In genomic region chr4:167100120-167100519, GRCh38 we compare ENCODE assay signal across 10 cellular contexts.
DNase-seq lines count a peak whose midpoint lies in the region; ATAC-seq and TF ChIP-seq lines count a peak whose summit lies in the region.
"Had no signal": no experiment of that assay in that cellular context is flagged by ENCODE, and none has a peak within 500 bp of the region (broad histone marks: within the 10 kb centered on the region; RNA-seq: fewer than 3 reads in every experiment).

No MANE protein-coding gene starts in this region.

- no peak overlapping the region for H3K4me3 Mint-ChIP-seq in CD4-positive, alpha-beta T cell
- H3K4me3 Mint-ChIP-seq: activated CD4-positive, alpha-beta memory T cell treated with anti-CD3 and anti-CD28 coated beads, Interleukin-2, amount 10 ng/mL, durations not matched to agents 7 days and 5 days had no signal

- H3K9me3 Mint-ChIP-seq in CD4-positive, alpha-beta T cell: peaks cover 9% of the 10 kb centered on the region
- H3K9me3 Mint-ChIP-seq: activated CD4-positive, alpha-beta memory T cell treated with anti-CD3 and anti-CD28 coated beads, Interleukin-2, amount 10 ng/mL, durations not matched to agents 7 days and 5 days had no signal

- DNase-seq in amniotic stem cell (lab: John Stamatoyannopoulos, UW): peak; percentile 67
- no peak for DNase-seq in CD4-positive, alpha-beta T cell
- DNase-seq in KG1 (lab: John Stamatoyannopoulos, UW): no peak
- no peak for DNase-seq in NCI-H2171 treated with DMSO at 0.1 percent for 48 hours (lab: John Stamatoyannopoulos, UW)
- DNase-seq: activated CD4-positive, alpha-beta memory T cell treated with anti-CD3 and anti-CD28 coated beads, Interleukin-2, amount 10 ng/mL, durations not matched to agents 7 days and 5 days had no signal

- H3K36me3 Mint-ChIP-seq in CD4-positive, alpha-beta T cell (ENCODE audit: low read depth): no peaks in the 10 kb centered on the region

- TF ChIP-seq CTCF in CD4-positive, alpha-beta T cell (IDR thresholded peaks at IDR 0.05): no peak

- ATAC-seq in GM18511 (IDR thresholded peaks at IDR 0.05; ENCODE audit: unreplicated experiment) (peak; percentile 70), HG03565 (IDR thresholded peaks at IDR 0.05; ENCODE audit: unreplicated experiment) (peak; percentile 92), HG02588 (IDR thresholded peaks at IDR 0.05; ENCODE audit: unreplicated experiment) (no peak)
- no peak for ATAC-seq in CD4-positive, alpha-beta T cell (ENCODE audit: poor library complexity)
- ATAC-seq: K562 had no signal

- no peaks in the 10 kb centered on the region for H3K27me3 ChIP-seq in layer of hippocampus (ENCODE audit: control insufficient read depth, insufficient read depth, low read length)
- no peaks in the 10 kb centered on the region for H3K27me3 ChIP-seq in CD4-positive, alpha-beta T cell (ENCODE audit: control insufficient read depth, insufficient read depth, low read length)

- intact Hi-C loops in CD4-positive, alpha-beta T cell (cut with DNase I, micrococcal nuclease): no loop called here

- no peaks in the 10 kb centered on the region for H3K9me3 ChIP-seq in CD4-positive, alpha-beta T cell (ENCODE audit: control insufficient read depth, low read length)

- no peaks in the 10 kb centered on the region for H3K4me1 Mint-ChIP-seq in CD4-positive, alpha-beta T cell (ENCODE audit: low read depth)
- H3K4me1 Mint-ChIP-seq: activated CD4-positive, alpha-beta memory T cell treated with anti-CD3 and anti-CD28 coated beads, Interleukin-2, amount 10 ng/mL, durations not matched to agents 7 days and 5 days had no signal

- POLR2A ChIA-PET in CD4-positive, alpha-beta T cell (lab: Charles Lee): no interaction called here

- no peak overlapping the region for H3K27ac Mint-ChIP-seq in CD4-positive, alpha-beta T cell
- H3K27ac Mint-ChIP-seq: activated CD4-positive, alpha-beta memory T cell treated with anti-CD3 and anti-CD28 coated beads, Interleukin-2, amount 10 ng/mL, durations not matched to agents 7 days and 5 days had no signal

- H3K27me3 Mint-ChIP-seq in CD4-positive, alpha-beta T cell: no peaks in the 10 kb centered on the region
- H3K27me3 Mint-ChIP-seq: activated CD4-positive, alpha-beta memory T cell treated with anti-CD3 and anti-CD28 coated beads, Interleukin-2, amount 10 ng/mL, durations not matched to agents 7 days and 5 days had no signal

- CTCF ChIA-PET in CD4-positive, alpha-beta T cell (lab: Charles Lee): no interaction called here

- peak overlapping the region; percentile 73 for H3K27ac ChIP-seq in layer of hippocampus (ENCODE audit: low read depth, low read length)
- no peak overlapping the region for H3K27ac ChIP-seq in CD4-positive, alpha-beta T cell (ENCODE audit: low read depth, low read length)

Comparison
In these comparisons a context has a peak if more than half of its experiments do, and no peak if none do; other contexts are left out.
1. ATAC-seq: peak in GM18511 (single experiment) and HG03565 (single experiment); none in CD4-positive, alpha-beta T cell (single experiment) and HG02588 (single experiment).